16 cellular contexts compared by ENCODE assay signal in the genomic region with DNA sequence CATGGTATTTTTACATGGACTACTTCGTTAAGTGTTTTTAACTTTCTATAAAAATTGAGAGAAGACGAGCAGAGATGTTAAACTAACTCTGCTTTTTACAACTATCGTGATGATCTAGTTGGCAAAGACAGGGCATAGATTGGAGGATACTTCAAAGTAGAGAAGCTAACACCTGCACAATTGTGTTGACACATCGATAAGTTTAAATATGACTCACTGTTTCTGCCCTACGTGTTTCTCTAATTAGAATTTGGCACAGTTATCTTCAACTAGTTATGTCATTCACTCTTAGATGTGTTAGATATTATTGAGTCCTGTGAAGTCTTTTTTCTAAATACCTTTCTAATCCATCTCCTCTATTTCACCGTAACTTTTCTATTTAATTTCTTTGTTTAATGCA.
"Had no signal": no experiment of that assay in that cellular context is flagged by ENCODE, and none has a peak within 500 bp of the region (broad histone marks: within the 10 kb centered on the region; RNA-seq: fewer than 3 reads in every experiment).

No MANE protein-coding gene starts in this region.

- H3K9me3 ChIP-seq: adrenal gland, esophagus muscularis mucosa, pancreas, upper lobe of left lung had no signal

- H3K36me3 ChIP-seq: adrenal gland, cardiac muscle cell, esophagus muscularis mucosa, pancreas, thoracic aorta, upper lobe of left lung, WERI-Rb-1 had no signal

- H3K27me3 ChIP-seq: adrenal gland, cardiac muscle cell, esophagus muscularis mucosa, pancreas, upper lobe of left lung had no signal

- H3K4me3 ChIP-seq: adrenal gland, cardiac muscle cell, esophagus muscularis mucosa, pancreas, thoracic aorta, upper lobe of left lung had no signal

- H3K4me1 ChIP-seq: esophagus muscularis mucosa, pancreas, upper lobe of left lung had no signal

- ATAC-seq: activated naive CD4-positive, alpha-beta T cell treated with anti-CD3 and anti-CD28 coated beads, Interleukin-2, amount 50 U/mL, for 72 hours; naive thymus-derived CD8-positive, alpha-beta T cell; pancreas; sciatic nerve; stimulated activated naive B cell treated with anti-CD40 and anti-IgM and Interleukin-4, amounts not matched to agents 10 μg/mL and 1 μg/mL and 100 μg/mL, for 72 hours had no signal

- DNase-seq: activated CD4-positive, alpha-beta T cell treated with anti-CD3 and anti-CD28 coated beads for 1 hour; activated CD4-positive, alpha-beta T cell treated with anti-CD3 and anti-CD28 coated beads, Interleukin-2, amount 50 U/mL, for 4 hours; activated gamma-delta T cell treated with Interleukin-2 at 50 U/mL for 16 hours; adrenal gland; effector CD8-positive, alpha-beta T cell; mesenchymal stem cell; naive thymus-derived CD8-positive, alpha-beta T cell; pancreas; stimulated activated naive B cell treated with anti-CD40 and anti-IgM and Interleukin-4, amounts not matched to agents 10 μg/mL and 1 μg/mL and 100 μg/mL, for 72 hours; upper lobe of left lung; WERI-Rb-1 had no signal
